Comparison of ENCODE assay signal across 1 cellular context in the genomic region with DNA sequence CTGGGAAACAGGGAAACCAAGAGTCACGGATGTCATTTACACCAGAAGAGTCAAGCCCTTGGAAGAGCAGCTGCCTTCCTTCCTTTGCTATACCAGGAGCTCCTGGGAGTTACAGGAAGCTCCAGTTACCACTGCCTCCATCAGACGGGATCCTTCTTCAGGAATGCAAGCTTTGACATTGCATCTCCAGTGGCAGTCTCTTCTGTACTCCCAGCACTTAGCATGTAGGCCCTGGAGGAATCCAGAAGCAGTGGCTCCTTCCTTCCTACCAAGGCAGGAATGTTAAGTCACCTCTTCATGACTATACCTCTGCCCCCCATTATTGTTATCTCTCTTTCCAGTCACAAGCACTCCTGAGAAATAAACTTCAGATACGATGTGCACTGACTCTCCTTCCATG.
TF ChIP-seq lines count a peak whose summit lies in the region.

No MANE protein-coding gene starts in this region.

TF ChIP-seq in H1, 55 proteins besides CTCF, POLR2A, EP300 and RAD21:
- TF ChIP-seq RBBP5 (IDR thresholded peaks at IDR 0.05; ENCODE audit: borderline replicate concordance, low read depth, low read length) (no peak), TAF1 (IDR thresholded peaks at IDR 0.05; ENCODE audit: low read depth, low read length) (no peak), YY1 (IDR thresholded peaks at IDR 0.05; ENCODE audit: low read depth, low read length) (no peak), KDM5A (IDR thresholded peaks at IDR 0.05; ENCODE audit: low read length) (no peak), BCL11A (IDR thresholded peaks at IDR 0.05; ENCODE audit: low read depth in 2 of 2, low read length in 2 of 2) (no peak), CHD2 (IDR thresholded peaks at IDR 0.05; ENCODE audit: low read length) (no peak), BRCA1 (IDR thresholded peaks at IDR 0.05; ENCODE audit: low read depth, low read length) (no peak), SIX5 (IDR thresholded peaks at IDR 0.05; ENCODE audit: low read depth, low read length) (no peak), TAF7 (optimal IDR thresholded peaks at IDR 0.05; ENCODE audit: borderline replicate concordance, low read depth, low read length) (no peak), SP2 (IDR thresholded peaks at IDR 0.05; ENCODE audit: low read length) (no peak), POU5F1 (IDR thresholded peaks at IDR 0.05; ENCODE audit: low read depth, low read length) (no peak)
- TF ChIP-seq, protein P1, sequence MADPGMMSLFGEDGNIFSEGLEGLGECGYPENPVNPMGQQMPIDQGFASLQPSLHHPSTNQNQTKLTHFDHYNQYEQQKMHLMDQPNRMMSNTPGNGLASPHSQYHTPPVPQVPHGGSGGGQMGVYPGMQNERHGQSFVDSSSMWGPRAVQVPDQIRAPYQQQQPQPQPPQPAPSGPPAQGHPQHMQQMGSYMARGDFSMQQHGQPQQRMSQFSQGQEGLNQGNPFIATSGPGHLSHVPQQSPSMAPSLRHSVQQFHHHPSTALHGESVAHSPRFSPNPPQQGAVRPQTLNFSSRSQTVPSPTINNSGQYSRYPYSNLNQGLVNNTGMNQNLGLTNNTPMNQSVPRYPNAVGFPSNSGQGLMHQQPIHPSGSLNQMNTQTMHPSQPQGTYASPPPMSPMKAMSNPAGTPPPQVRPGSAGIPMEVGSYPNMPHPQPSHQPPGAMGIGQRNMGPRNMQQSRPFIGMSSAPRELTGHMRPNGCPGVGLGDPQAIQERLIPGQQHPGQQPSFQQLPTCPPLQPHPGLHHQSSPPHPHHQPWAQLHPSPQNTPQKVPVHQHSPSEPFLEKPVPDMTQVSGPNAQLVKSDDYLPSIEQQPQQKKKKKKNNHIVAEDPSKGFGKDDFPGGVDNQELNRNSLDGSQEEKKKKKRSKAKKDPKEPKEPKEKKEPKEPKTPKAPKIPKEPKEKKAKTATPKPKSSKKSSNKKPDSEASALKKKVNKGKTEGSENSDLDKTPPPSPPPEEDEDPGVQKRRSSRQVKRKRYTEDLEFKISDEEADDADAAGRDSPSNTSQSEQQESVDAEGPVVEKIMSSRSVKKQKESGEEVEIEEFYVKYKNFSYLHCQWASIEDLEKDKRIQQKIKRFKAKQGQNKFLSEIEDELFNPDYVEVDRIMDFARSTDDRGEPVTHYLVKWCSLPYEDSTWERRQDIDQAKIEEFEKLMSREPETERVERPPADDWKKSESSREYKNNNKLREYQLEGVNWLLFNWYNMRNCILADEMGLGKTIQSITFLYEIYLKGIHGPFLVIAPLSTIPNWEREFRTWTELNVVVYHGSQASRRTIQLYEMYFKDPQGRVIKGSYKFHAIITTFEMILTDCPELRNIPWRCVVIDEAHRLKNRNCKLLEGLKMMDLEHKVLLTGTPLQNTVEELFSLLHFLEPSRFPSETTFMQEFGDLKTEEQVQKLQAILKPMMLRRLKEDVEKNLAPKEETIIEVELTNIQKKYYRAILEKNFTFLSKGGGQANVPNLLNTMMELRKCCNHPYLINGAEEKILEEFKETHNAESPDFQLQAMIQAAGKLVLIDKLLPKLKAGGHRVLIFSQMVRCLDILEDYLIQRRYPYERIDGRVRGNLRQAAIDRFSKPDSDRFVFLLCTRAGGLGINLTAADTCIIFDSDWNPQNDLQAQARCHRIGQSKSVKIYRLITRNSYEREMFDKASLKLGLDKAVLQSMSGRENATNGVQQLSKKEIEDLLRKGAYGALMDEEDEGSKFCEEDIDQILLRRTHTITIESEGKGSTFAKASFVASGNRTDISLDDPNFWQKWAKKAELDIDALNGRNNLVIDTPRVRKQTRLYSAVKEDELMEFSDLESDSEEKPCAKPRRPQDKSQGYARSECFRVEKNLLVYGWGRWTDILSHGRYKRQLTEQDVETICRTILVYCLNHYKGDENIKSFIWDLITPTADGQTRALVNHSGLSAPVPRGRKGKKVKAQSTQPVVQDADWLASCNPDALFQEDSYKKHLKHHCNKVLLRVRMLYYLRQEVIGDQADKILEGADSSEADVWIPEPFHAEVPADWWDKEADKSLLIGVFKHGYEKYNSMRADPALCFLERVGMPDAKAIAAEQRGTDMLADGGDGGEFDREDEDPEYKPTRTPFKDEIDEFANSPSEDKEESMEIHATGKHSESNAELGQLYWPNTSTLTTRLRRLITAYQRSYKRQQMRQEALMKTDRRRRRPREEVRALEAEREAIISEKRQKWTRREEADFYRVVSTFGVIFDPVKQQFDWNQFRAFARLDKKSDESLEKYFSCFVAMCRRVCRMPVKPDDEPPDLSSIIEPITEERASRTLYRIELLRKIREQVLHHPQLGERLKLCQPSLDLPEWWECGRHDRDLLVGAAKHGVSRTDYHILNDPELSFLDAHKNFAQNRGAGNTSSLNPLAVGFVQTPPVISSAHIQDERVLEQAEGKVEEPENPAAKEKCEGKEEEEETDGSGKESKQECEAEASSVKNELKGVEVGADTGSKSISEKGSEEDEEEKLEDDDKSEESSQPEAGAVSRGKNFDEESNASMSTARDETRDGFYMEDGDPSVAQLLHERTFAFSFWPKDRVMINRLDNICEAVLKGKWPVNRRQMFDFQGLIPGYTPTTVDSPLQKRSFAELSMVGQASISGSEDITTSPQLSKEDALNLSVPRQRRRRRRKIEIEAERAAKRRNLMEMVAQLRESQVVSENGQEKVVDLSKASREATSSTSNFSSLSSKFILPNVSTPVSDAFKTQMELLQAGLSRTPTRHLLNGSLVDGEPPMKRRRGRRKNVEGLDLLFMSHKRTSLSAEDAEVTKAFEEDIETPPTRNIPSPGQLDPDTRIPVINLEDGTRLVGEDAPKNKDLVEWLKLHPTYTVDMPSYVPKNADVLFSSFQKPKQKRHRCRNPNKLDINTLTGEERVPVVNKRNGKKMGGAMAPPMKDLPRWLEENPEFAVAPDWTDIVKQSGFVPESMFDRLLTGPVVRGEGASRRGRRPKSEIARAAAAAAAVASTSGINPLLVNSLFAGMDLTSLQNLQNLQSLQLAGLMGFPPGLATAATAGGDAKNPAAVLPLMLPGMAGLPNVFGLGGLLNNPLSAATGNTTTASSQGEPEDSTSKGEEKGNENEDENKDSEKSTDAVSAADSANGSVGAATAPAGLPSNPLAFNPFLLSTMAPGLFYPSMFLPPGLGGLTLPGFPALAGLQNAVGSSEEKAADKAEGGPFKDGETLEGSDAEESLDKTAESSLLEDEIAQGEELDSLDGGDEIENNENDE (IDR thresholded peaks at IDR 0.05; ENCODE audit: insufficient replicate concordance, low read length) = no peak
